Comparison of ENCODE assay signal across 8 cellular contexts in the genomic region with DNA sequence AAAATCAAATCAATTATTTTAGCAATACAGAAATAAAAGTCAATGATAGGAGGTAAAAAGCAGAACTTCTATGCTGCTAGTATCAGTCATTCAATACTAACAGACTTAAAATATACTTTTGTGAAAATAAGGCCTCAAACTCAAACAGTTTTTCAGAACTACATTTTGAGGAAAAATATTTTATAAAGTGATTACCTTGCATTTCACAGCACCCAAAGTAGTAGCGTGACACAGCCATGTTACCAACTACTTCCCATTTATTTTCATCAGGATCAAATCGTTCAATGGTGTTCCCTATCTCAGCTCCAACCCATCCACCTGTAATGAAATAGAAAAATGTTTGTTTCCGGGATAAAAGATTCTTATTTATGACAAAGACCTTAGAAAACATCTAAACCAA.
"Had no signal": no experiment of that assay in that cellular context is flagged by ENCODE, and none has a peak within 500 bp of the region (broad histone marks: within the 10 kb centered on the region; RNA-seq: fewer than 3 reads in every experiment).

No MANE protein-coding gene starts in this region.

- H3K27ac ChIP-seq: GM23248, HL-60 had no signal

- H3K9me3 ChIP-seq: HAP-1 had no signal

- DNase-seq: GOT3, H7, HFFc6, KG1 had no signal

- ATAC-seq: HCT116 had no signal

- H3K36me3 ChIP-seq: HAP-1 had no signal

- H3K4me1 ChIP-seq: HAP-1 had no signal

- H2AFZ ChIP-seq: GM23248 had no signal

- H3K9ac ChIP-seq: GM23248 had no signal

- H3K4me3 ChIP-seq: GM23248, HAP-1 had no signal
